In the genomic region with DNA sequence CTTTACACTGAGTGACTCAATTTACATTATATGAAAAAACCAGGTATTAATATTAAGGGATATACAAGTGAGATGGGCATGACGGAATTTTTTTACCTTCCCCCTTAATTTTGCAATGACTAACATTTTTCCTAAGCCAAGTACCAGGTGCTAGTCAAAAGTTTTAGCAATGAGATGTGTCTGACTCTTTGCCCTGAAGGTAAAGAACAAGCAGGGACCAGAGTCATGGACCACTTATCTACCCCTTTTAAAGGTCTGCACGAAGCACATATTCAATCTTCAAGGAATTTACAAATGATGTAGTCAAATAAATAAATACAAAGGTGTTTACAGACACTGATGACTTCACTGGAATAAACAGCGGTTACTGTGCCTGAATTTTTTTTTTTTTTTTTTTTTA, we compare ENCODE assay signal across 1 cellular context.
TF ChIP-seq lines count a peak whose summit lies in the region.

No MANE protein-coding gene starts in this region.

TF ChIP-seq in WTC11, 78 proteins besides CTCF, POLR2A, EP300 and RAD21 (continued from another document):
- TF ChIP-seq, protein P1, sequence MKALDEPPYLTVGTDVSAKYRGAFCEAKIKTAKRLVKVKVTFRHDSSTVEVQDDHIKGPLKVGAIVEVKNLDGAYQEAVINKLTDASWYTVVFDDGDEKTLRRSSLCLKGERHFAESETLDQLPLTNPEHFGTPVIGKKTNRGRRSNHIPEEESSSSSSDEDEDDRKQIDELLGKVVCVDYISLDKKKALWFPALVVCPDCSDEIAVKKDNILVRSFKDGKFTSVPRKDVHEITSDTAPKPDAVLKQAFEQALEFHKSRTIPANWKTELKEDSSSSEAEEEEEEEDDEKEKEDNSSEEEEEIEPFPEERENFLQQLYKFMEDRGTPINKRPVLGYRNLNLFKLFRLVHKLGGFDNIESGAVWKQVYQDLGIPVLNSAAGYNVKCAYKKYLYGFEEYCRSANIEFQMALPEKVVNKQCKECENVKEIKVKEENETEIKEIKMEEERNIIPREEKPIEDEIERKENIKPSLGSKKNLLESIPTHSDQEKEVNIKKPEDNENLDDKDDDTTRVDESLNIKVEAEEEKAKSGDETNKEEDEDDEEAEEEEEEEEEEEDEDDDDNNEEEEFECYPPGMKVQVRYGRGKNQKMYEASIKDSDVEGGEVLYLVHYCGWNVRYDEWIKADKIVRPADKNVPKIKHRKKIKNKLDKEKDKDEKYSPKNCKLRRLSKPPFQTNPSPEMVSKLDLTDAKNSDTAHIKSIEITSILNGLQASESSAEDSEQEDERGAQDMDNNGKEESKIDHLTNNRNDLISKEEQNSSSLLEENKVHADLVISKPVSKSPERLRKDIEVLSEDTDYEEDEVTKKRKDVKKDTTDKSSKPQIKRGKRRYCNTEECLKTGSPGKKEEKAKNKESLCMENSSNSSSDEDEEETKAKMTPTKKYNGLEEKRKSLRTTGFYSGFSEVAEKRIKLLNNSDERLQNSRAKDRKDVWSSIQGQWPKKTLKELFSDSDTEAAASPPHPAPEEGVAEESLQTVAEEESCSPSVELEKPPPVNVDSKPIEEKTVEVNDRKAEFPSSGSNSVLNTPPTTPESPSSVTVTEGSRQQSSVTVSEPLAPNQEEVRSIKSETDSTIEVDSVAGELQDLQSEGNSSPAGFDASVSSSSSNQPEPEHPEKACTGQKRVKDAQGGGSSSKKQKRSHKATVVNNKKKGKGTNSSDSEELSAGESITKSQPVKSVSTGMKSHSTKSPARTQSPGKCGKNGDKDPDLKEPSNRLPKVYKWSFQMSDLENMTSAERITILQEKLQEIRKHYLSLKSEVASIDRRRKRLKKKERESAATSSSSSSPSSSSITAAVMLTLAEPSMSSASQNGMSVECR (CRISPR knock-in tag; IDR thresholded peaks at IDR 0.05; ENCODE audit: borderline replicate concordance): no peak
- no peak for TF ChIP-seq GABPB1 (CRISPR knock-in tag; IDR thresholded peaks at IDR 0.05)
- no peak for TF ChIP-seq NR3C1 (CRISPR knock-in tag; conservative IDR thresholded peaks at IDR 0.05; ENCODE audit: low read depth)
- no peak for TF ChIP-seq NFYB (CRISPR knock-in tag; conservative IDR thresholded peaks at IDR 0.05; ENCODE audit: low read depth)
- TF ChIP-seq NFE2L1 (CRISPR knock-in tag; IDR thresholded peaks at IDR 0.05): no peak
- no peak for TF ChIP-seq ZNF232 (CRISPR knock-in tag; IDR thresholded peaks at IDR 0.05)
- TF ChIP-seq, protein P2, sequence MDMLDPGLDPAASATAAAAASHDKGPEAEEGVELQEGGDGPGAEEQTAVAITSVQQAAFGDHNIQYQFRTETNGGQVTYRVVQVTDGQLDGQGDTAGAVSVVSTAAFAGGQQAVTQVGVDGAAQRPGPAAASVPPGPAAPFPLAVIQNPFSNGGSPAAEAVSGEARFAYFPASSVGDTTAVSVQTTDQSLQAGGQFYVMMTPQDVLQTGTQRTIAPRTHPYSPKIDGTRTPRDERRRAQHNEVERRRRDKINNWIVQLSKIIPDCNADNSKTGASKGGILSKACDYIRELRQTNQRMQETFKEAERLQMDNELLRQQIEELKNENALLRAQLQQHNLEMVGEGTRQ (CRISPR knock-in tag; IDR thresholded peaks at IDR 0.05): no peak
- no peak for TF ChIP-seq ZNF671 (CRISPR knock-in tag; IDR thresholded peaks at IDR 0.05)
- TF ChIP-seq, protein P3, sequence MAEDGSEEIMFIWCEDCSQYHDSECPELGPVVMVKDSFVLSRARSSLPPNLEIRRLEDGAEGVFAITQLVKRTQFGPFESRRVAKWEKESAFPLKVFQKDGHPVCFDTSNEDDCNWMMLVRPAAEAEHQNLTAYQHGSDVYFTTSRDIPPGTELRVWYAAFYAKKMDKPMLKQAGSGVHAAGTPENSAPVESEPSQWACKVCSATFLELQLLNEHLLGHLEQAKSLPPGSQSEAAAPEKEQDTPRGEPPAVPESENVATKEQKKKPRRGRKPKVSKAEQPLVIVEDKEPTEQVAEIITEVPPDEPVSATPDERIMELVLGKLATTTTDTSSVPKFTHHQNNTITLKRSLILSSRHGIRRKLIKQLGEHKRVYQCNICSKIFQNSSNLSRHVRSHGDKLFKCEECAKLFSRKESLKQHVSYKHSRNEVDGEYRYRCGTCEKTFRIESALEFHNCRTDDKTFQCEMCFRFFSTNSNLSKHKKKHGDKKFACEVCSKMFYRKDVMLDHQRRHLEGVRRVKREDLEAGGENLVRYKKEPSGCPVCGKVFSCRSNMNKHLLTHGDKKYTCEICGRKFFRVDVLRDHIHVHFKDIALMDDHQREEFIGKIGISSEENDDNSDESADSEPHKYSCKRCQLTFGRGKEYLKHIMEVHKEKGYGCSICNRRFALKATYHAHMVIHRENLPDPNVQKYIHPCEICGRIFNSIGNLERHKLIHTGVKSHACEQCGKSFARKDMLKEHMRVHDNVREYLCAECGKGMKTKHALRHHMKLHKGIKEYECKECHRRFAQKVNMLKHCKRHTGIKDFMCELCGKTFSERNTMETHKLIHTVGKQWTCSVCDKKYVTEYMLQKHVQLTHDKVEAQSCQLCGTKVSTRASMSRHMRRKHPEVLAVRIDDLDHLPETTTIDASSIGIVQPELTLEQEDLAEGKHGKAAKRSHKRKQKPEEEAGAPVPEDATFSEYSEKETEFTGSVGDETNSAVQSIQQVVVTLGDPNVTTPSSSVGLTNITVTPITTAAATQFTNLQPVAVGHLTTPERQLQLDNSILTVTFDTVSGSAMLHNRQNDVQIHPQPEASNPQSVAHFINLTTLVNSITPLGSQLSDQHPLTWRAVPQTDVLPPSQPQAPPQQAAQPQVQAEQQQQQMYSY (CRISPR knock-in tag; IDR thresholded peaks at IDR 0.05): no peak
- TF ChIP-seq, protein P4, sequence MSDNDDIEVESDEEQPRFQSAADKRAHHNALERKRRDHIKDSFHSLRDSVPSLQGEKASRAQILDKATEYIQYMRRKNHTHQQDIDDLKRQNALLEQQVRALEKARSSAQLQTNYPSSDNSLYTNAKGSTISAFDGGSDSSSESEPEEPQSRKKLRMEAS (CRISPR knock-in tag; IDR thresholded peaks at IDR 0.05): no peak
- no peak for TF ChIP-seq EMX1 (CRISPR knock-in tag; IDR thresholded peaks at IDR 0.05)
- TF ChIP-seq, protein P5, sequence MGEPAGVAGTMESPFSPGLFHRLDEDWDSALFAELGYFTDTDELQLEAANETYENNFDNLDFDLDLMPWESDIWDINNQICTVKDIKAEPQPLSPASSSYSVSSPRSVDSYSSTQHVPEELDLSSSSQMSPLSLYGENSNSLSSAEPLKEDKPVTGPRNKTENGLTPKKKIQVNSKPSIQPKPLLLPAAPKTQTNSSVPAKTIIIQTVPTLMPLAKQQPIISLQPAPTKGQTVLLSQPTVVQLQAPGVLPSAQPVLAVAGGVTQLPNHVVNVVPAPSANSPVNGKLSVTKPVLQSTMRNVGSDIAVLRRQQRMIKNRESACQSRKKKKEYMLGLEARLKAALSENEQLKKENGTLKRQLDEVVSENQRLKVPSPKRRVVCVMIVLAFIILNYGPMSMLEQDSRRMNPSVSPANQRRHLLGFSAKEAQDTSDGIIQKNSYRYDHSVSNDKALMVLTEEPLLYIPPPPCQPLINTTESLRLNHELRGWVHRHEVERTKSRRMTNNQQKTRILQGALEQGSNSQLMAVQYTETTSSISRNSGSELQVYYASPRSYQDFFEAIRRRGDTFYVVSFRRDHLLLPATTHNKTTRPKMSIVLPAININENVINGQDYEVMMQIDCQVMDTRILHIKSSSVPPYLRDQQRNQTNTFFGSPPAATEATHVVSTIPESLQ (CRISPR knock-in tag; IDR thresholded peaks at IDR 0.05): no peak
- no peak for TF ChIP-seq FOXJ3 (CRISPR knock-in tag; IDR thresholded peaks at IDR 0.05; ENCODE audit: borderline replicate concordance)
- TF ChIP-seq, protein P6, sequence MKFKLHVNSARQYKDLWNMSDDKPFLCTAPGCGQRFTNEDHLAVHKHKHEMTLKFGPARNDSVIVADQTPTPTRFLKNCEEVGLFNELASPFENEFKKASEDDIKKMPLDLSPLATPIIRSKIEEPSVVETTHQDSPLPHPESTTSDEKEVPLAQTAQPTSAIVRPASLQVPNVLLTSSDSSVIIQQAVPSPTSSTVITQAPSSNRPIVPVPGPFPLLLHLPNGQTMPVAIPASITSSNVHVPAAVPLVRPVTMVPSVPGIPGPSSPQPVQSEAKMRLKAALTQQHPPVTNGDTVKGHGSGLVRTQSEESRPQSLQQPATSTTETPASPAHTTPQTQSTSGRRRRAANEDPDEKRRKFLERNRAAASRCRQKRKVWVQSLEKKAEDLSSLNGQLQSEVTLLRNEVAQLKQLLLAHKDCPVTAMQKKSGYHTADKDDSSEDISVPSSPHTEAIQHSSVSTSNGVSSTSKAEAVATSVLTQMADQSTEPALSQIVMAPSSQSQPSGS (CRISPR knock-in tag; IDR thresholded peaks at IDR 0.05; ENCODE audit: borderline replicate concordance, low read depth): no peak
- TF ChIP-seq PRRX2 (CRISPR knock-in tag; IDR thresholded peaks at IDR 0.05): no peak
